In the genomic region with DNA sequence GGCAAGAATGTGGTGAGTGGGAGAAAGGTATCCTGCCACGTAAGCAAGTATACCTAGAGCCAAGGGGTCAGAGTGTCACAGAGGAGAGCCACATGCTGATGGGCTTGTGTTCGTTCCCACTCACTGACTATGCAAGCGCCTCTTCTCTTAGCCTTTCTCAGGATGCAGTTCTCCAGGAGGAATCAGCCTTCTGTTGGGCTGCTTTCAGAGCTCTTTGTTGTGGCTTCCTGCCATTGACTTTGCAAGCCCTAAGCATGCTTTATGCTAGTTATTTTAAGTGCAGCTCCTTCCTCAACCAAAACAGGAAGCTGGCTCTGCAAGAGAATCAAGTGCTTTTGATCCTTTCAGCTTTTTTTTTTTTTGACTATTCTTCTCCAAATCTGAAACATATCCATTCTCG, we compare ENCODE assay signal across 8 cellular contexts.
DNase-seq lines count a peak whose midpoint lies in the region; ATAC-seq and TF ChIP-seq lines count a peak whose summit lies in the region.

No MANE protein-coding gene starts in this region.

- DNase-seq in GF-D8 (lab: John Stamatoyannopoulos, UW) (peak; percentile 63), NOMO-1 treated with DMSO at 0.1 percent for 48 hours (lab: John Stamatoyannopoulos, UW; ENCODE audit: unreplicated experiment) (peak; percentile 84), brain microvascular endothelial cell (peak; percentile 59), midbrain (lab: John Stamatoyannopoulos, UW) (peak; percentile 42), OCI-M2 (lab: John Stamatoyannopoulos, UW; ENCODE audit: unreplicated experiment) (no peak), erythroblast (lab: John Stamatoyannopoulos, UW) (no peak), T1000 (lab: John Stamatoyannopoulos, UW) (no peak)

- H3K27ac ChIP-seq in brain microvascular endothelial cell: no peak overlapping the region

- in situ Hi-C loops in brain microvascular endothelial cell (cut with HindIII; ENCODE audit: low pct_ligation_motif_present, low sequenced_read_pairs): no loop called here

- H3K4me3 ChIP-seq in brain microvascular endothelial cell (ENCODE audit: low read depth, low read length): no peak overlapping the region

- H3K36me3 ChIP-seq in brain microvascular endothelial cell (replicated peaks): no peaks in the 10 kb centered on the region

- no peak for TF ChIP-seq CTCF in brain microvascular endothelial cell (IDR thresholded peaks at IDR 0.05; ENCODE audit: low read depth, low read length, missing control alignments)

- no peak for ATAC-seq in GM19455 (IDR thresholded peaks at IDR 0.05; ENCODE audit: unreplicated experiment)

- H3K27me3 ChIP-seq in brain microvascular endothelial cell (replicated peaks): no peaks in the 10 kb centered on the region

- no peak for TF ChIP-seq POLR2A in erythroblast (IDR thresholded peaks at IDR 0.05; ENCODE audit: low read length)

Comparison
In these comparisons a context has a peak if more than half of its experiments do, and no peak if none do; other contexts are left out.
1. DNase-seq: peak in GF-D8 (single experiment), NOMO-1 treated with DMSO at 0.1 percent for 48 hours (single experiment), brain microvascular endothelial cell (single experiment) and midbrain (single experiment); none in OCI-M2 (single experiment), erythroblast (0 of 2) and T1000 (single experiment).